Comparison of ENCODE assay signal across 8 cellular contexts in genomic region chr17:50051082-50051576, GRCh38.
DNase-seq lines count a peak whose midpoint lies in the region; ATAC-seq and TF ChIP-seq lines count a peak whose summit lies in the region.

No MANE protein-coding gene starts in this region.

- no peak overlapping the region for H3K27ac ChIP-seq in KMS-11

- no peaks in the 10 kb centered on the region for H3K36me3 ChIP-seq in KMS-11 (ENCODE audit: insufficient read depth)

- DNase-seq in AG08396 (ENCODE audit: low spot score), result peak; percentile 66
- peak; percentile 79 for DNase-seq in activated CD8-positive, alpha-beta memory T cell treated with anti-CD3 and anti-CD28 coated beads for 24 hours
- peak; percentile 78 for DNase-seq in hepatic stellate cell (ENCODE audit: low spot score)
- peak; percentile 56 to 60 for DNase-seq in stimulated activated CD8-positive, alpha-beta memory T cell treated with anti-CD3 and anti-CD28 coated beads, Interleukin-7, amount 100 ng/mL, for 4 hours (ENCODE audit: low read depth in 2 of 2)
- no peak for DNase-seq in NCI-H526 (lab: John Stamatoyannopoulos, UW)

- H3K79me2 ChIP-seq in KMS-11 (ENCODE audit: insufficient read depth, low read depth), result no peaks in the 10 kb centered on the region

- peak overlapping the region; percentile 11; the same call in 1 of the 2 replicates for H2AFZ ChIP-seq in KMS-11 (ENCODE audit: low read depth)

- H3K4me2 ChIP-seq in KMS-11, result no peak overlapping the region

- no peak overlapping the region for H3K4me3 ChIP-seq in KMS-11 (IDR thresholded peaks at IDR 0.05; ENCODE audit: insufficient read depth, low read depth, low read length)

- H3K27me3 ChIP-seq in KMS-11 (ENCODE audit: insufficient read depth, low read depth), result peaks cover 19% of the 10 kb centered on the region; the same call in 1 of the 2 replicates

- H3K9ac ChIP-seq in KMS-11, result no peak overlapping the region

- no peak for TF ChIP-seq CTCF in KMS-11 (conservative IDR thresholded peaks at IDR 0.05; ENCODE audit: low read depth, low read length)

- ATAC-seq in GM18861 (IDR thresholded peaks at IDR 0.05; ENCODE audit: unreplicated experiment) (no peak), GM18520 (IDR thresholded peaks at IDR 0.05; ENCODE audit: unreplicated experiment) (no peak)

- H4K20me1 ChIP-seq in KMS-11 (ENCODE audit: insufficient read depth), result no peaks in the 10 kb centered on the region

- peaks cover 16% of the 10 kb centered on the region for H3K4me1 ChIP-seq in KMS-11 (ENCODE audit: low read depth, poor library complexity, severe bottlenecking)

Comparison
In these comparisons a context has a peak if more than half of its experiments do, and no peak if none do; other contexts are left out.
1. DNase-seq: peak in AG08396 (single experiment), activated CD8-positive, alpha-beta memory T cell treated with anti-CD3 and anti-CD28 coated beads for 24 hours (single experiment), hepatic stellate cell (single experiment) and stimulated activated CD8-positive, alpha-beta memory T cell treated with anti-CD3 and anti-CD28 coated beads, Interleukin-7, amount 100 ng/mL, for 4 hours (2 of 2); none in NCI-H526 (0 of 2).